9 cellular contexts compared by ENCODE assay signal in the genomic region with DNA sequence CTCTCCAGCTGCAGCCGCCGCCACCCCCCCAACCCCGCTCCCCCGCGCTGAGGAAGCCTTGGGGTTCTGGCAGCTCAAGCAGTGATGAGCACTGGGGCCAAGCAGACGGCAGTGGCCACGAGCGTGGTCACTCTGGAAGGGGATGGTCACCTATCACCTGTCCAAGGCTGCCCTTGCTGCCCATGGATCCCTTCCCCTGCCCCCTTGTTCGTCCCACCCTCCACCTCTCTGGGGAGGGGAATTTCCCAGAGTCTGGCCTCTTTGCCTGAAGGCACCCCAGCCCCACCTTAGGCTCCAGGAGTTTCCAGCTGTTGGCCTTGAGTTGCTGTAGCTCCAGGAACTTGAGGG. TPM values are rescaled to one million over a fixed set of nuclear protein-coding genes. Genes with fewer than 3 reads are reported as not detected.
DNase-seq lines count a peak whose midpoint lies in the region; ATAC-seq, FAIRE-seq and TF ChIP-seq lines count a peak whose summit lies in the region.
"Had no signal": no experiment of that assay in that cellular context is flagged by ENCODE, and none has a peak within 500 bp of the region (broad histone marks: within the 10 kb centered on the region; RNA-seq: fewer than 3 reads in every experiment).

No MANE protein-coding gene starts in this region.

- H3K27me3 ChIP-seq in BJ (ENCODE audit: control insufficient read depth, insufficient read depth, low read length) (peaks cover 5% of the 10 kb centered on the region), HL-60 (ENCODE audit: insufficient read depth, poor library complexity, severe bottlenecking) (no peaks in the 10 kb centered on the region), mammary epithelial cell (ENCODE audit: insufficient read depth, low read length) (no peaks in the 10 kb centered on the region)

- intact Hi-C loops in mammary epithelial cell (cut with micrococcal nuclease) (no loop called here), natural killer cell (cut with micrococcal nuclease) (loop anchor here (1.0 to 10.0 kb wide), 3 partner anchors 14 to 328 kb away; a partner anchor contains a TSS)

- H3K36me3 ChIP-seq in BJ (ENCODE audit: control insufficient read depth, insufficient read depth, low read length) (no peaks in the 10 kb centered on the region), mammary epithelial cell (ENCODE audit: insufficient read depth, low read length) (no peaks in the 10 kb centered on the region)

- peaks cover 8% of the 10 kb centered on the region for H3K4me1 ChIP-seq in mammary epithelial cell (ENCODE audit: insufficient read depth, low read length)

- TF ChIP-seq CTCF in BJ (IDR thresholded peaks at IDR 0.05; ENCODE audit: insufficient read depth, low read depth, low read length) (no peak), HL-60 (IDR thresholded peaks at IDR 0.05; ENCODE audit: insufficient read depth, low read length) (no peak), mammary epithelial cell (conservative IDR thresholded peaks at IDR 0.05 in 1 of 2, IDR thresholded peaks at IDR 0.05 in 1 of 2; ENCODE audit: extremely low read depth in 1 of 2, insufficient read depth in 1 of 2, low read depth in 1 of 2, low read length in 2 of 2) (no peak), natural killer cell (IDR thresholded peaks at IDR 0.05) (no peak)

- H2AFZ ChIP-seq in mammary epithelial cell (ENCODE audit: low read depth, low read length) = peak overlapping the region; percentile 96

- in situ Hi-C loops in mammary epithelial cell (cut with MboI; ENCODE audit: low sequenced_read_pairs in 2 of 2) (loop anchor here in 1 of 2 donors (25.0 kb wide), 1 partner anchor 696 kb away; a partner anchor contains a TSS), G401 (cut with HindIII; ENCODE audit: low sequenced_read_pairs) (no loop called here)

- H3K4me3 ChIP-seq in BJ (ENCODE audit: low read depth, low read length) = peak overlapping the region; percentile 69; the same call in 1 of the 2 replicates
- H3K4me3 ChIP-seq in HL-60 (replicated peaks; ENCODE audit: insufficient read depth, low read length) = peak overlapping the region; percentile 58
- H3K4me3 ChIP-seq in mammary epithelial cell (replicated peaks in 1 of 3; ENCODE audit: insufficient read depth in 1 of 3, low read depth in 2 of 3, low read length in 3 of 3) = peak overlapping the region; percentile 54 to 77 (median 70)

- H3K36me3 Mint-ChIP-seq in natural killer cell = no peaks in the 10 kb centered on the region

- POLR2A ChIA-PET in BJ (lab: Charles Lee) = interaction anchor here (0.7 kb wide), 1 partner anchor 10 kb away, joined by 5 read pairs; no protein-coding TSS in a partner anchor

- no peaks in the 10 kb centered on the region for H3K79me2 ChIP-seq in mammary epithelial cell (ENCODE audit: insufficient read depth, low read length)

- CTCF ChIA-PET in BJ (lab: Yijun Ruan, JAX) = interaction anchor here (1.0 to 7.0 kb wide), 17 partner anchors 8 to 212 kb away, joined by 3 to 69 read pairs (median 5); a partner anchor contains a TSS
- CTCF ChIA-PET in mammary epithelial cell (lab: Charles Lee; ENCODE audit: low non-redundant PET) = interaction anchor here (0.6 kb wide), 1 partner anchor 219 kb away, joined by 4 read pairs; no protein-coding TSS in a partner anchor

- dilution Hi-C loops in mammary epithelial cell (cut with HindIII; ENCODE audit: low sequenced_read_pairs) = loop anchor here (5.0 kb wide), 2 partner anchors 61 to 106 kb away; a partner anchor contains a TSS

- FAIRE-seq in GM19239 (lab: Jason Lieb, UNC) = no peak

- no peak overlapping the region for H3K9ac ChIP-seq in mammary epithelial cell (ENCODE audit: insufficient read depth, low read length)

- peak overlapping the region; percentile 85 for H3K4me3 Mint-ChIP-seq in natural killer cell

- peaks cover 7 to 8% of the 10 kb centered on the region in 2 donors for H3K27me3 Mint-ChIP-seq in natural killer cell (ENCODE audit: low read depth in 2 of 2)

- DNase-seq in BJ (ENCODE audit: low read depth) (no peak), HL-60 (ENCODE audit: low read depth in 1 of 2, low spot score in 1 of 2) (no peak), mammary epithelial cell (no peak), natural killer cell (no peak), SHP77 treated with DMSO at 0.1 percent for 48 hours (lab: John Stamatoyannopoulos, UW) (no peak), G401 (ENCODE audit: low spot score) (no peak), GM19239 (ENCODE audit: insufficient read length, low spot score) (no peak)
- no peak for DNase-seq in activated CD4-positive, alpha-beta T cell treated with anti-CD3 and anti-CD28 coated beads, Interleukin-2, amount 50 U/mL, for 1 hour

- H3K27ac Mint-ChIP-seq in natural killer cell = peak overlapping the region; percentile 59 to 73

- H3K27ac ChIP-seq in HL-60 (replicated peaks) = no peak overlapping the region
- H3K27ac ChIP-seq in mammary epithelial cell (ENCODE audit: insufficient read depth, low read depth, low read length) = no peak overlapping the region

- ATAC-seq in natural killer cell = no peak

- BruUV-seq in mammary epithelial cell (replicated peaks; lab: Mats Ljungman, UMichigan) = no TSS peak

- H3K4me1 Mint-ChIP-seq in natural killer cell = peaks cover 34 to 41% of the 10 kb centered on the region in 2 donors

- H3K4me2 ChIP-seq in mammary epithelial cell (ENCODE audit: insufficient read depth, low read depth, low read length) = peak overlapping the region; percentile 99

- WGBS in mammary epithelial cell (ENCODE audit: low coverage, missing lambda C conversion rate) = 3% methylated on average over 8 of the region's 9 CpGs

- no peaks in the 10 kb centered on the region for H3K9me3 Mint-ChIP-seq in natural killer cell
- H3K9me3 Mint-ChIP-seq: neural crest cell had no signal

- no peaks in the 10 kb centered on the region for H3K9me3 ChIP-seq in mammary epithelial cell (replicated peaks; ENCODE audit: insufficient read depth, low read length)

- no peaks in the 10 kb centered on the region for H4K20me1 ChIP-seq in mammary epithelial cell (ENCODE audit: insufficient read depth, low read length)

RNA-seq across cellular contexts. Expression of a gene that starts 7.2 kb away (rescaled TPM):
- polyA plus RNA-seq in BJ (2011; rRNA removed) (41.9 and 44.8 TPM in 2 replicates), mammary epithelial cell (74.9 TPM)
- 17.1 and 27.9 TPM in 2 replicates for polyA minus RNA-seq in BJ (2011; rRNA and poly(A)+ RNA removed)
- total RNA-seq in mammary epithelial cell (10 to 100 TPM; 46.7 to 54.5 TPM), natural killer cell (10 to 100 TPM; 33.4 to 44.5 (median 36.5) TPM)
- polyA minus RNA-seq in mammary epithelial cell = 114 TPM
- total RNA-seq in G401 (2014; rRNA removed; shearing (Covaris generic)) = 64.5 and 72.1 TPM in 2 replicates
